In genomic region chr9:127154390-127155191, GRCh38 we compare ENCODE assay signal across 9 cellular contexts. TPM values are rescaled to one million over a fixed set of nuclear protein-coding genes. Genes with fewer than 3 reads are reported as not detected.
DNase-seq lines count a peak whose midpoint lies in the region; ATAC-seq and TF ChIP-seq lines count a peak whose summit lies in the region.
"Had no signal": no experiment of that assay in that cellular context is flagged by ENCODE, and none has a peak within 500 bp of the region (broad histone marks: within the 10 kb centered on the region; RNA-seq: fewer than 3 reads in every experiment).

No MANE protein-coding gene starts in this region.

- H3K9ac ChIP-seq in skeletal muscle tissue (ENCODE audit: low read depth in 1 of 3, low read length in 3 of 3) = peak overlapping the region; percentile 52 to 74 (median 57)

- H3K27me3 ChIP-seq in skeletal muscle tissue (ENCODE audit: control insufficient read depth in 3 of 3, insufficient read depth in 3 of 3, low read length in 3 of 3) = no peaks in the 10 kb centered on the region

- no peaks in the 10 kb centered on the region for H3K36me3 ChIP-seq in skeletal muscle tissue (ENCODE audit: control insufficient read depth in 3 of 3, insufficient read depth in 3 of 3, low read length in 3 of 3)

- no peak for ATAC-seq in GM18873 (IDR thresholded peaks at IDR 0.05; ENCODE audit: low FRiP score, unreplicated experiment)

- peaks cover 23 to 36% (median 32%) of the 10 kb centered on the region in 3 donors for H3K4me1 ChIP-seq in skeletal muscle tissue (ENCODE audit: control insufficient read depth in 3 of 3, insufficient read depth in 3 of 3, low read length in 3 of 3)

- H3K27ac ChIP-seq in skeletal muscle tissue (ENCODE audit: low read depth, low read length) = peak overlapping the region; percentile 76
- H3K27ac ChIP-seq: C4-2B had no signal

- H3K9me3 ChIP-seq in skeletal muscle tissue (ENCODE audit: control insufficient read depth in 3 of 3, low read length in 3 of 3) = no peaks in the 10 kb centered on the region

- no peak for TF ChIP-seq CTCF in fibroblast of pulmonary artery (IDR thresholded peaks at IDR 0.05; ENCODE audit: low read length, missing control alignments)

- H3K4me3 ChIP-seq in fibroblast of pulmonary artery (replicated peaks; ENCODE audit: low read depth, low read length) (no peak overlapping the region), skeletal muscle tissue (ENCODE audit: low read length in 3 of 3) (peak overlapping the region; percentile 9 to 48 (median 41))

- peak; percentile 31 for DNase-seq in activated CD4-positive, alpha-beta T cell treated with anti-CD3 and anti-CD28 coated beads for 48 hours
- DNase-seq in activated CD4-positive, alpha-beta T cell treated with anti-CD3 and anti-CD28 coated beads, Interleukin-2, amount 50 U/mL, for 4 hours = no peak
- peak; percentile 24 for DNase-seq in NCI-H2196 treated with DMSO at 0.1 percent for 48 hours (lab: John Stamatoyannopoulos, UW; ENCODE audit: unreplicated experiment)
- DNase-seq in fibroblast of pulmonary artery (ENCODE audit: low read depth) = peak; percentile 79
- no peak for DNase-seq in KG1 (lab: John Stamatoyannopoulos, UW)
- no peak for DNase-seq in 8988T

RNA-seq across cellular contexts. Expression of gene ANGPTL2, which starts 32.2 kb away (rescaled TPM):
- 37.6 TPM for total RNA-seq in skeletal muscle tissue

Comparison
In these comparisons a context has a peak if more than half of its experiments do, and no peak if none do; other contexts are left out.
1. DNase-seq: peak in activated CD4-positive, alpha-beta T cell treated with anti-CD3 and anti-CD28 coated beads for 48 hours (single experiment), NCI-H2196 treated with DMSO at 0.1 percent for 48 hours (single experiment) and fibroblast of pulmonary artery (single experiment); none in activated CD4-positive, alpha-beta T cell treated with anti-CD3 and anti-CD28 coated beads, Interleukin-2, amount 50 U/mL, for 4 hours (0 of 2), KG1 (single experiment) and 8988T (single experiment).